Comparison of ENCODE assay signal across 23 cellular contexts in the genomic region with DNA sequence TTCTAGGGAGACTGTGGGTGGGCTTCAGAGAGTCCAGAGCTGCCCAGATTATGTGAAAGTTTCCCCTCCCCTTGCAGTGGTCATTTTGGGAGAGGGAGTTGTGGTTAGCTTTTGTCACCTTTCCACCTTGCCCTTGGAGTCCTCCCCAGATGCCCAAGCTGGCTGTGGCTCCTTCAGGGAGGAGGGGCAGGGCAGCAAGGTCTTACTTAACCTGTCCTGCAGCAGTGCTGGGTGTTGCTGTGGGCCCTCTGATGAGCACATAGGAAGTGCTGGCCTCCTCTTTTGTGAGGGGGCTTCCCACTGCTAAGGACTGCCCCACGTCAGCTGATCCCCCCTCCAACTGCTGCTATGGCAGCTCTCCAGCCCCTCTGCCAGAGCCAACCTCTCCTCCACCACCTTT. TPM values are rescaled to one million over a fixed set of nuclear protein-coding genes. Genes with fewer than 3 reads are reported as not detected.
A peak's percentile ranks its signal among the peaks of the same experiment; 100 is the strongest.
DNase-seq lines count a peak whose midpoint lies in the region; ATAC-seq and TF ChIP-seq lines count a peak whose summit lies in the region.
"Had no signal": no experiment of that assay in that cellular context is flagged by ENCODE, and none has a peak within 500 bp of the region (broad histone marks: within the 10 kb centered on the region; RNA-seq: fewer than 3 reads in every experiment).

No MANE protein-coding gene starts in this region.

- H3K27ac ChIP-seq in left ventricle myocardium inferior (replicated peaks) (peak overlapping the region; percentile 82), hepatocyte (peak overlapping the region; percentile 33), gastrocnemius medialis (peak overlapping the region; percentile 11 to 65 (median 32)), uterus (peak overlapping the region; percentile 33 to 37)
- H3K27ac ChIP-seq: ovary had no signal

- in situ Hi-C loops in gastrocnemius medialis (cut with MboI; ENCODE audit: low sequenced_read_pairs in 4 of 4), result no loop called here

- ATAC-seq in left ventricle myocardium superior, result no peak
- ATAC-seq in gastrocnemius medialis, result no peak
- ATAC-seq in GM18858 (IDR thresholded peaks at IDR 0.05; ENCODE audit: unreplicated experiment), result no peak

- no peaks in the 10 kb centered on the region for H3K27me3 ChIP-seq in left ventricle myocardium inferior (ENCODE audit: low read depth)
- H3K27me3 ChIP-seq in hepatocyte, result no peaks in the 10 kb centered on the region
- H3K27me3 ChIP-seq in gastrocnemius medialis, result no peaks in the 10 kb centered on the region
- H3K27me3 ChIP-seq in uterus, result no peaks in the 10 kb centered on the region
- H3K27me3 ChIP-seq: ovary, transverse colon had no signal

- no peak overlapping the region for H2AFZ ChIP-seq in hepatocyte
- H2AFZ ChIP-seq: GM23338 had no signal

- TF ChIP-seq POLR2A in gastrocnemius medialis (IDR thresholded peaks at IDR 0.05) (no peak), uterus (IDR thresholded peaks at IDR 0.05) (no peak)

- no peak overlapping the region for H3K4me3 ChIP-seq in left ventricle myocardium inferior
- H3K4me3 ChIP-seq in hepatocyte, result no peak overlapping the region
- H3K4me3 ChIP-seq in gastrocnemius medialis, result no peak overlapping the region
- H3K4me3 ChIP-seq in uterus, result no peak overlapping the region
- H3K4me3 ChIP-seq: GM23338, ovary, transverse colon had no signal

- 64% methylated on average over 1 of the region's 1 CpG for WGBS in hepatocyte (ENCODE audit: low lambda C conversion rate, missing lambda C conversion rate)

- H4K20me1 ChIP-seq in hepatocyte (ENCODE audit: insufficient read depth, poor library complexity, severe bottlenecking), result no peaks in the 10 kb centered on the region

- TF ChIP-seq CTCF in left ventricle myocardium inferior (IDR thresholded peaks at IDR 0.05; ENCODE audit: borderline replicate concordance), result no peak
- no peak for TF ChIP-seq CTCF in hepatocyte (IDR thresholded peaks at IDR 0.05; ENCODE audit: poor library complexity)
- no peak for TF ChIP-seq CTCF in gastrocnemius medialis (IDR thresholded peaks at IDR 0.05 in 4 of 5, conservative IDR thresholded peaks at IDR 0.05 in 1 of 5)
- no peak for TF ChIP-seq CTCF in uterus (IDR thresholded peaks at IDR 0.05)

- intact Hi-C loops in left ventricle myocardium inferior (cut with micrococcal nuclease), result no loop called here
- intact Hi-C loops in left ventricle myocardium superior (cut with micrococcal nuclease), result no loop called here
- intact Hi-C loops in gastrocnemius medialis (cut with DNase I; ENCODE audit: low total_unique reads), result no loop called here
- intact Hi-C loops in uterus (cut with DNase I; ENCODE audit: low total_unique reads), result no loop called here

- H3K36me3 ChIP-seq in left ventricle myocardium inferior (no peaks in the 10 kb centered on the region), hepatocyte (replicated peaks; ENCODE audit: insufficient read depth, low read depth) (no peaks in the 10 kb centered on the region), gastrocnemius medialis (no peaks in the 10 kb centered on the region), uterus (no peaks in the 10 kb centered on the region)
- H3K36me3 ChIP-seq: ovary, transverse colon had no signal

- no peak overlapping the region for H3K4me2 ChIP-seq in hepatocyte
- H3K4me2 ChIP-seq: GM23338 had no signal

- H3K9me2 ChIP-seq in hepatocyte (replicated peaks; ENCODE audit: insufficient read depth), result no peaks in the 10 kb centered on the region

- no peak for DNase-seq in left ventricle myocardium inferior
- DNase-seq in left ventricle myocardium superior, result no peak
- no peak for DNase-seq in hepatocyte (ENCODE audit: low spot score)
- no peak for DNase-seq in gastrocnemius medialis
- no peak for DNase-seq in uterus
- DNase-seq in NCI-H1092 (lab: John Stamatoyannopoulos, UW), result no peak
- DNase-seq in effector CD8-positive, alpha-beta T cell (lab: John Stamatoyannopoulos, UW), result no peak
- DNase-seq: activated CD4-positive, CD25-positive, alpha-beta regulatory T cell treated with anti-CD3 and anti-CD28 coated beads, Interleukin-2, amount 50 U/mL, for 72 hours; activated T-cell treated with anti-CD3 and anti-CD28 coated beads, Interleukin-2, amount 50 U/mL, for 24 hours; amniotic stem cell; EL; mesendoderm; naive B cell; NCI-H1048; NCI-H2029; NCI-H226; NCI-H774; ovary; SW 1271; transverse colon had no signal

- H3K79me2 ChIP-seq in hepatocyte, result no peaks in the 10 kb centered on the region

- H3K4me1 ChIP-seq in left ventricle myocardium inferior (peaks cover 72% of the 10 kb centered on the region), hepatocyte (ENCODE audit: insufficient read depth) (peaks cover 35% of the 10 kb centered on the region), gastrocnemius medialis (peaks cover 16 to 24% of the 10 kb centered on the region in 2 donors), uterus (peaks cover 0 to 24% of the 10 kb centered on the region in 2 donors)

- no peaks in the 10 kb centered on the region for H3K9me3 ChIP-seq in left ventricle myocardium inferior (replicated peaks)
- H3K9me3 ChIP-seq in hepatocyte (ENCODE audit: low read depth), result no peaks in the 10 kb centered on the region
- no peaks in the 10 kb centered on the region for H3K9me3 ChIP-seq in gastrocnemius medialis
- no peaks in the 10 kb centered on the region for H3K9me3 ChIP-seq in uterus
- H3K9me3 ChIP-seq: ovary, transverse colon had no signal

RNA-seq across cellular contexts. Expression of a gene that starts 17.6 kb away (rescaled TPM):
- total RNA-seq in left ventricle myocardium inferior, result 253 TPM
- 323 TPM for total RNA-seq in left ventricle myocardium superior
- 92.3 and 124 TPM in 2 replicates for total RNA-seq in hepatocyte
- 183 and 241 TPM in 2 replicates for polyA plus RNA-seq in hepatocyte
- 100 to 1,000 TPM in 3 of 4 donors, 10 to 100 TPM in 1; 81.9 to 149 (median 113) TPM for total RNA-seq in gastrocnemius medialis
- 100 to 1,000 TPM in 3 of 4 donors, 10 to 100 TPM in 1; 69.6 to 477 (median 370) TPM for total RNA-seq in uterus
- total RNA-seq: OCI-LY7 had no signal
- polyA plus RNA-seq: GM23338 had no signal
